Comparison of ENCODE assay signal across 8 cellular contexts in genomic region chr11:62974848-62975522, GRCh38.
DNase-seq lines count a peak whose midpoint lies in the region; ATAC-seq lines count a peak whose summit lies in the region.

No MANE protein-coding gene starts in this region.

- DNase-seq in SKM-1 (lab: John Stamatoyannopoulos, UW; ENCODE audit: unreplicated experiment) (peak; percentile 12), SKM-1 treated with dmso at 0.1 percent for 144 hours (lab: John Stamatoyannopoulos, UW; ENCODE audit: unreplicated experiment) (no peak), NCI-H1092 treated with DMSO at 0.1 percent for 48 hours (lab: John Stamatoyannopoulos, UW) (peak; percentile 91), iris pigment epithelial cell (ENCODE audit: low read depth) (peak; percentile 12), NCI-H128 (lab: John Stamatoyannopoulos, UW; ENCODE audit: unreplicated experiment) (no peak)
- peak; percentile 6 to 30 for DNase-seq in activated CD4-positive, alpha-beta T cell treated with anti-CD3 and anti-CD28 coated beads, Interleukin-2, amount 50 U/mL, for 48 hours

- ATAC-seq in HG02678 (IDR thresholded peaks at IDR 0.05; ENCODE audit: unreplicated experiment) (no peak), HG02885 (IDR thresholded peaks at IDR 0.05; ENCODE audit: poor library complexity, unreplicated experiment) (no peak)

Comparison
In these comparisons a context has a peak if more than half of its experiments do, and no peak if none do; other contexts are left out.
1. DNase-seq: peak in SKM-1 (single experiment), NCI-H1092 treated with DMSO at 0.1 percent for 48 hours (single experiment), activated CD4-positive, alpha-beta T cell treated with anti-CD3 and anti-CD28 coated beads, Interleukin-2, amount 50 U/mL, for 48 hours (2 of 2) and iris pigment epithelial cell (single experiment); none in SKM-1 treated with dmso at 0.1 percent for 144 hours (single experiment) and NCI-H128 (single experiment).